1 cellular context compared by ENCODE assay signal in genomic region chr14:35394326-35394725, GRCh38.
TF ChIP-seq lines count a peak whose summit lies in the region.

No MANE protein-coding gene starts in this region.

TF ChIP-seq in WTC11, 78 proteins besides CTCF, POLR2A, EP300 and RAD21 (continued from another document):
- TF ChIP-seq USF1 (CRISPR knock-in tag; IDR thresholded peaks at IDR 0.05) (no peak), SMAD3 (CRISPR knock-in tag; IDR thresholded peaks at IDR 0.05; ENCODE audit: borderline replicate concordance) (no peak), SMAD4 (CRISPR knock-in tag; IDR thresholded peaks at IDR 0.05) (no peak), ZSCAN18 (CRISPR knock-in tag; IDR thresholded peaks at IDR 0.05) (no peak), ATF3 (CRISPR knock-in tag; conservative IDR thresholded peaks at IDR 0.05) (no peak), FOXP4 (CRISPR knock-in tag; IDR thresholded peaks at IDR 0.05) (no peak), NR3C1 (CRISPR knock-in tag; conservative IDR thresholded peaks at IDR 0.05; ENCODE audit: low read depth) (no peak), ESRRA (CRISPR knock-in tag; IDR thresholded peaks at IDR 0.05; ENCODE audit: borderline replicate concordance) (no peak), GTF2I (CRISPR knock-in tag; conservative IDR thresholded peaks at IDR 0.05) (no peak), ETV6 (CRISPR knock-in tag; IDR thresholded peaks at IDR 0.05) (no peak)
TF ChIP-seq in WTC11: peak in this region for 0.
